17 cellular contexts compared by ENCODE assay signal in the genomic region with DNA sequence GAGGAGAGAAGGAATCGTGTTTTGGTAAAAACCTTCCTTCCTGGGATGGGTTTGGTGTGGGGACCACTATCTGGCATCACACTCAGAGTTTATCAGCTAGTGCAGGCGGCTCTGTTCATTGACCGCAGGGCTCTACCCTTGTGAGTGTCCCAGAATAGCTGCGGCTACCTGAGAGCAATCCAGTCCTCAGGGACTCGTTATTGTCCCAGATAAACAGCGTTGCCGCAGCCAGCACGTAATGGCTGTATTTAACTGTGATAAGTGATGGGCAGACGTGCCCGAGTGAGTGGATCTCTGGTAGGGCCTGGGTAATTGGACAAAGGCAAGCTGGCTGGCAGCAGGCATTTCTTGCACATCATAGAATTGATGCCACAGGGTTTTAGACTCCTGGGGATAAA.
DNase-seq lines count a peak whose midpoint lies in the region; TF ChIP-seq lines count a peak whose summit lies in the region.
"Had no signal": no experiment of that assay in that cellular context is flagged by ENCODE, and none has a peak within 500 bp of the region (broad histone marks: within the 10 kb centered on the region; RNA-seq: fewer than 3 reads in every experiment).

No MANE protein-coding gene starts in this region.

- H3K27me3 ChIP-seq in OCI-LY1 (ENCODE audit: insufficient read depth, low read length) (no peaks in the 10 kb centered on the region), left ventricle myocardium inferior (ENCODE audit: low read depth) (no peaks in the 10 kb centered on the region), WERI-Rb-1 (ENCODE audit: insufficient read depth, low read depth, severe bottlenecking) (no peaks in the 10 kb centered on the region)
- H3K27me3 ChIP-seq: transverse colon had no signal

- no peak overlapping the region for H2AFZ ChIP-seq in OCI-LY1 (ENCODE audit: low read length)

- H3K36me3 ChIP-seq in OCI-LY1 (ENCODE audit: insufficient read depth, low read length) (no peaks in the 10 kb centered on the region), left ventricle myocardium inferior (no peaks in the 10 kb centered on the region), WERI-Rb-1 (no peaks in the 10 kb centered on the region)
- H3K36me3 ChIP-seq: transverse colon had no signal

- no peaks in the 10 kb centered on the region for H3K79me2 ChIP-seq in OCI-LY1 (ENCODE audit: insufficient read depth, low read length)

- H3K4me3 ChIP-seq in OCI-LY1 (ENCODE audit: low read depth, low read length, poor library complexity, severe bottlenecking) = no peak overlapping the region
- no peak overlapping the region for H3K4me3 ChIP-seq in left ventricle myocardium inferior
- H3K4me3 ChIP-seq in WERI-Rb-1 (ENCODE audit: low read depth, low read length) = no peak overlapping the region
- H3K4me3 ChIP-seq: transverse colon had no signal

- H3K27ac ChIP-seq in OCI-LY1 (ENCODE audit: low read depth, low read length, poor library complexity, severe bottlenecking) (peak overlapping the region; percentile 95), left ventricle myocardium inferior (replicated peaks) (peak overlapping the region; percentile 41), WERI-Rb-1 (no peak overlapping the region)
- H3K27ac ChIP-seq: foreskin keratinocyte had no signal

- no peaks in the 10 kb centered on the region; the same call in 1 of the 2 replicates for H3F3A ChIP-seq in OCI-LY1 (ENCODE audit: insufficient read depth, low read length)

- H3K9me2 ChIP-seq in OCI-LY1 (ENCODE audit: low read depth, low read length) = no peaks in the 10 kb centered on the region

- peaks cover 77% of the 10 kb centered on the region for H3K4me1 ChIP-seq in OCI-LY1 (ENCODE audit: insufficient read depth, low read length, severe bottlenecking)
- peaks cover 50% of the 10 kb centered on the region for H3K4me1 ChIP-seq in left ventricle myocardium inferior
- H3K4me1 ChIP-seq: foreskin keratinocyte had no signal

- H3K9me3 ChIP-seq in OCI-LY1 (ENCODE audit: low read length) (no peaks in the 10 kb centered on the region), left ventricle myocardium inferior (replicated peaks) (peaks cover 8% of the 10 kb centered on the region), WERI-Rb-1 (ENCODE audit: severe bottlenecking) (no peaks in the 10 kb centered on the region)
- H3K9me3 ChIP-seq: transverse colon had no signal

- DNase-seq in DMS79 treated with DMSO at 0.1 percent for 48 hours (lab: John Stamatoyannopoulos, UW) = peak; percentile 80
- DNase-seq in NCI-H187 treated with DMSO at 0.1 percent for 48 hours (lab: John Stamatoyannopoulos, UW) = peak; percentile 88
- DNase-seq in left ventricle myocardium inferior = peak; percentile 69
- no peak for DNase-seq in DMS53 treated with DMSO at 0.1 percent for 48 hours (lab: John Stamatoyannopoulos, UW; ENCODE audit: unreplicated experiment)
- no peak for DNase-seq in WERI-Rb-1
- no peak for DNase-seq in midbrain (lab: John Stamatoyannopoulos, UW)
- no peak for DNase-seq in activated effector memory CD4-positive, alpha-beta T cell treated with Interleukin-2 at 50 U/mL for 16 hours
- DNase-seq: anterior cingulate cortex; DND-41; foreskin keratinocyte; H9; NCI-H446; stimulated activated CD4-positive, alpha-beta T cell treated with anti-CD3 and anti-CD28 coated beads, Interleukin-12 subunit alpha, Interleukin-12 subunit beta, amount 100 ng/mL, for 4 hours; stimulated activated naive CD4-positive, alpha-beta T cell; T-cell; transverse colon had no signal

- H3K4me2 ChIP-seq in OCI-LY1 (ENCODE audit: low read length) = no peak overlapping the region

- H3K9ac ChIP-seq in OCI-LY1 (ENCODE audit: low read length) = no peak overlapping the region

- TF ChIP-seq CTCF in OCI-LY1 (IDR thresholded peaks at IDR 0.05; ENCODE audit: low read length) = no peak
- TF ChIP-seq CTCF in left ventricle myocardium inferior (IDR thresholded peaks at IDR 0.05; ENCODE audit: borderline replicate concordance) = no peak
- no peak for TF ChIP-seq CTCF in WERI-Rb-1 (IDR thresholded peaks at IDR 0.05; ENCODE audit: low read depth, low read length)

- H4K20me1 ChIP-seq in OCI-LY1 (ENCODE audit: insufficient read depth, low read length) = no peaks in the 10 kb centered on the region

- intact Hi-C loops in left ventricle myocardium inferior (cut with micrococcal nuclease) = no loop called here

Comparison
In these comparisons a context has a peak if more than half of its experiments do, and no peak if none do; other contexts are left out.
1. DNase-seq: peak in DMS79 treated with DMSO at 0.1 percent for 48 hours (single experiment), NCI-H187 treated with DMSO at 0.1 percent for 48 hours (single experiment) and left ventricle myocardium inferior (single experiment); none in DMS53 treated with DMSO at 0.1 percent for 48 hours (single experiment), WERI-Rb-1 (single experiment), midbrain (single experiment) and activated effector memory CD4-positive, alpha-beta T cell treated with Interleukin-2 at 50 U/mL for 16 hours (single experiment).